Comparison of ENCODE assay signal across 1 cellular context in genomic region chr4:39700500-39700899, GRCh38.
TF ChIP-seq lines count a peak whose summit lies in the region.

No MANE protein-coding gene starts in this region.

TF ChIP-seq in IMR-90, 13 proteins besides CTCF, POLR2A, EP300 and RAD21:
- TF ChIP-seq MXI1 (IDR thresholded peaks at IDR 0.05; ENCODE audit: borderline replicate concordance, low read depth, low read length), result no peak
- no peak for TF ChIP-seq CEBPB (IDR thresholded peaks at IDR 0.05; ENCODE audit: low read depth, low read length)
- no peak for TF ChIP-seq FOS (IDR thresholded peaks at IDR 0.05; ENCODE audit: low read depth, low read length)
- no peak for TF ChIP-seq ELK1 (IDR thresholded peaks at IDR 0.05; ENCODE audit: borderline replicate concordance, low read depth, low read length)
